37 cellular contexts compared by ENCODE assay signal in the genomic region with DNA sequence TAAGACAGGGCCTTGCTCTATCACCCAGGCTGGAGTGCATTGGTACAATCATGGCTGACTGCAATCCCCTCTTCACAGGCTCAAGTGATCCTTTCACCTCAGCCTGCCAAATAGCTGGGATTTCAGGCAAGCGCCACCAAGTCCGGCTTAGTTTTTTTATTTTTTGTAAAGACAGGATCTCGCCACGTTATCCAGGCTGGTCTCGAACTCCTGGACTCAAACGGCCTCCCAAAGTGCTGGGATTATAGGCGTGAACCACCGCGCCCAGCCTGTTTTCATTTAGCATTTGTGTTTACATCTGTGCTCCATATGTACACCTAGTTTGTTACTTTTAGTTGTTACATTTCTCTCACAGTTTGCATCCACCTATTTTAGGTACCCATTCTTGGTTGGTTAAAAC.
"Had no signal": no experiment of that assay in that cellular context is flagged by ENCODE, and none has a peak within 500 bp of the region (broad histone marks: within the 10 kb centered on the region; RNA-seq: fewer than 3 reads in every experiment).

No MANE protein-coding gene starts in this region.

- H3K4me3 Mint-ChIP-seq: activated CD4-positive, alpha-beta memory T cell treated with anti-CD3 and anti-CD28 coated beads, Interleukin-2, amount 10 ng/mL, durations not matched to agents 7 days and 5 days; activated CD4-positive, alpha-beta T cell treated with anti-CD3 and anti-CD28 coated beads for 36 hours; activated CD4-positive, alpha-beta T cell treated with anti-CD3 and anti-CD28 coated beads, Interleukin-2, amount 10 ng/mL, durations not matched to agents 7 days and 5 days; activated CD8-positive, alpha-beta memory T cell treated with anti-CD3 and anti-CD28 coated beads, Interleukin-2, amount 10 ng/mL, durations not matched to agents 7 days and 5 days; activated CD8-positive, alpha-beta T cell treated with anti-CD3 and anti-CD28 coated beads, Interleukin-2, amount 10 ng/mL, durations not matched to agents 7 days and 5 days; activated naive CD4-positive, alpha-beta T cell treated with anti-CD3 and anti-CD28 coated beads, Interleukin-2, amount 10 ng/mL, durations not matched to agents 7 days and 5 days; activated naive CD4-positive, alpha-beta T cell treated with anti-CD3 and anti-CD28 coated beads, Interleukin-2, amount 50 U/mL, for 24 hours; activated naive CD8-positive, alpha-beta T cell; activated naive CD8-positive, alpha-beta T cell treated with anti-CD3 and anti-CD28 coated beads, Interleukin-2, amount 10 ng/mL, durations not matched to agents 7 days and 5 days; activated naive CD8-positive, alpha-beta T cell treated with anti-CD3 and anti-CD28 coated beads, Interleukin-2, amount 50 U/mL, for 24 hours; activated T-cell treated with anti-CD3 and anti-CD28 coated beads, Interleukin-2, amount 50 U/mL, for 24 hours; brain; central memory CD8-positive, alpha-beta T cell; T-helper 1 cell treated with Interleukin-12 subunit alpha and Interleukin-12 subunit beta and Interleukin-4 antibody, amounts not matched to agents 30 μg/mL and 1 μg/mL, for 36 hours; T-helper 2 cell treated with Interferon-gamma antibody and Interleukin-4, amounts not matched to agents 5 μg/mL and 100 μg/mL, for 36 hours; WTC11 had no signal

- H3K27me3 ChIP-seq: ascending aorta, cardiac muscle cell had no signal

- H3K27ac Mint-ChIP-seq: activated CD4-positive, alpha-beta memory T cell treated with anti-CD3 and anti-CD28 coated beads, Interleukin-2, amount 10 ng/mL, durations not matched to agents 7 days and 5 days; activated CD4-positive, alpha-beta T cell treated with anti-CD3 and anti-CD28 coated beads for 36 hours; activated CD4-positive, alpha-beta T cell treated with anti-CD3 and anti-CD28 coated beads, Interleukin-2, amount 10 ng/mL, durations not matched to agents 7 days and 5 days; activated CD8-positive, alpha-beta memory T cell treated with anti-CD3 and anti-CD28 coated beads, Interleukin-2, amount 10 ng/mL, durations not matched to agents 7 days and 5 days; activated CD8-positive, alpha-beta T cell treated with anti-CD3 and anti-CD28 coated beads, Interleukin-2, amount 10 ng/mL, durations not matched to agents 7 days and 5 days; activated naive CD4-positive, alpha-beta T cell treated with anti-CD3 and anti-CD28 coated beads, Interleukin-2, amount 10 ng/mL, durations not matched to agents 7 days and 5 days; activated naive CD4-positive, alpha-beta T cell treated with anti-CD3 and anti-CD28 coated beads, Interleukin-2, amount 50 U/mL, for 24 hours; activated naive CD8-positive, alpha-beta T cell; activated naive CD8-positive, alpha-beta T cell treated with anti-CD3 and anti-CD28 coated beads, Interleukin-2, amount 10 ng/mL, durations not matched to agents 7 days and 5 days; activated naive CD8-positive, alpha-beta T cell treated with anti-CD3 and anti-CD28 coated beads, Interleukin-2, amount 50 U/mL, for 24 hours; activated T-cell treated with anti-CD3 and anti-CD28 coated beads, Interleukin-2, amount 50 U/mL, for 24 hours; activated T-helper 2 cell treated with anti-CD3 and anti-CD28 coated beads, Interferon-gamma antibody, Interleukin-2, Interleukin-4, amounts not matched to agents 10 μg/mL and 5 μg/mL and 100 μg/mL, durations not matched to agents 14 hours and 24 hours and 36 hours; brain; T-helper 1 cell treated with Interleukin-12 subunit alpha and Interleukin-12 subunit beta and Interleukin-4 antibody, amounts not matched to agents 30 μg/mL and 1 μg/mL, for 36 hours; T-helper 2 cell treated with Interferon-gamma antibody and Interleukin-4, amounts not matched to agents 5 μg/mL and 100 μg/mL, for 36 hours; WTC11 had no signal

- H3K9me3 Mint-ChIP-seq: activated CD4-positive, alpha-beta memory T cell treated with anti-CD3 and anti-CD28 coated beads, Interleukin-2, amount 10 ng/mL, durations not matched to agents 7 days and 5 days; activated CD4-positive, alpha-beta T cell treated with anti-CD3 and anti-CD28 coated beads, Interleukin-2, amount 10 ng/mL, durations not matched to agents 7 days and 5 days; activated naive CD4-positive, alpha-beta T cell treated with anti-CD3 and anti-CD28 coated beads, Interleukin-2, amount 10 ng/mL, durations not matched to agents 7 days and 5 days; activated naive CD4-positive, alpha-beta T cell treated with anti-CD3 and anti-CD28 coated beads, Interleukin-2, amount 50 U/mL, for 24 hours; activated naive CD8-positive, alpha-beta T cell treated with anti-CD3 and anti-CD28 coated beads, Interleukin-2, amount 10 ng/mL, durations not matched to agents 7 days and 5 days; activated naive CD8-positive, alpha-beta T cell treated with anti-CD3 and anti-CD28 coated beads, Interleukin-2, amount 50 U/mL, for 24 hours; activated T-cell treated with anti-CD3 and anti-CD28 coated beads, Interleukin-2, amount 50 U/mL, for 24 hours; activated T-helper 2 cell treated with anti-CD3 and anti-CD28 coated beads, Interferon-gamma antibody, Interleukin-2, Interleukin-4, amounts not matched to agents 10 μg/mL and 5 μg/mL and 100 μg/mL, durations not matched to agents 14 hours and 24 hours and 36 hours; brain; central memory CD8-positive, alpha-beta T cell; T-helper 1 cell treated with Interleukin-12 subunit alpha and Interleukin-12 subunit beta and Interleukin-4 antibody, amounts not matched to agents 30 μg/mL and 1 μg/mL, for 36 hours; T-helper 2 cell treated with Interferon-gamma antibody and Interleukin-4, amounts not matched to agents 5 μg/mL and 100 μg/mL, for 36 hours; WTC11 had no signal

- H3K4me1 ChIP-seq: ascending aorta had no signal

- H3K4me3 ChIP-seq: ascending aorta, cardiac muscle cell had no signal

- ATAC-seq: activated CD4-positive, alpha-beta T cell treated with anti-CD3 and anti-CD28 coated beads for 36 hours; activated CD4-positive, CD25-positive, alpha-beta regulatory T cell treated with anti-CD3 and anti-CD28 coated beads, Interleukin-2, amount 50 U/mL, for 24 hours; activated CD8-positive, alpha-beta memory T cell treated with anti-CD3 and anti-CD28 coated beads, Interleukin-2, amount 10 ng/mL, durations not matched to agents 7 days and 5 days; activated CD8-positive, alpha-beta T cell treated with anti-CD3 and anti-CD28 coated beads, Interleukin-2, amount 10 ng/mL, durations not matched to agents 7 days and 5 days; activated naive CD8-positive, alpha-beta T cell treated with anti-CD3 and anti-CD28 coated beads, Interleukin-2, amount 50 U/mL, for 24 hours; WTC11 had no signal

- DNase-seq: activated CD4-positive, alpha-beta memory T cell treated with anti-CD3 and anti-CD28 coated beads, Interleukin-2, amount 10 ng/mL, durations not matched to agents 7 days and 5 days; activated CD4-positive, alpha-beta T cell treated with anti-CD3 and anti-CD28 coated beads for 1 hour; activated CD4-positive, alpha-beta T cell treated with anti-CD3 and anti-CD28 coated beads for 36 hours; activated CD4-positive, alpha-beta T cell treated with anti-CD3 and anti-CD28 coated beads for 48 hours; activated CD4-positive, alpha-beta T cell treated with anti-CD3 and anti-CD28 coated beads, Interleukin-2, amount 10 ng/mL, durations not matched to agents 7 days and 5 days; activated CD4-positive, alpha-beta T cell treated with anti-CD3 and anti-CD28 coated beads, Interleukin-2, amount 50 U/mL, for 48 hours; activated CD4-positive, CD25-positive, alpha-beta regulatory T cell; activated CD8-positive, alpha-beta memory T cell treated with anti-CD3 and anti-CD28 coated beads, Interleukin-2, amount 10 ng/mL, durations not matched to agents 7 days and 5 days; activated CD8-positive, alpha-beta memory T cell treated with anti-CD3 and anti-CD28 coated beads, Interleukin-2, amount 50 U/mL, for 48 hours; activated CD8-positive, alpha-beta T cell treated with anti-CD3 and anti-CD28 coated beads, Interleukin-2, amount 10 ng/mL, durations not matched to agents 7 days and 5 days; activated effector memory CD4-positive, alpha-beta T cell treated with Interleukin-2 at 50 U/mL for 16 hours; activated gamma-delta T cell; activated naive CD4-positive, alpha-beta T cell treated with anti-CD3 and anti-CD28 coated beads, Interleukin-2, amount 10 ng/mL, durations not matched to agents 7 days and 5 days; activated naive CD4-positive, alpha-beta T cell treated with Interleukin-2 at 50 U/mL for 16 hours; activated naive CD8-positive, alpha-beta T cell treated with anti-CD3 and anti-CD28 coated beads, Interleukin-2, amount 10 ng/mL, durations not matched to agents 7 days and 5 days; activated naive CD8-positive, alpha-beta T cell treated with anti-CD3 and anti-CD28 coated beads, Interleukin-2, amount 50 U/mL, for 24 hours; activated T-cell treated with anti-CD3 and anti-CD28 coated beads, Interleukin-2, amount 50 U/mL, for 24 hours; activated T-cell treated with anti-CD3 and anti-CD28 coated beads, Interleukin-2, amount 50 U/mL, for 48 hours; amygdala; anterior cingulate cortex; caudate nucleus; cerebellar nuclear complex; T-helper 1 cell; T-helper 2 cell; T-helper 9 cell; WERI-Rb-1 had no signal

- H3K27ac ChIP-seq: ascending aorta, cardiac muscle cell, WERI-Rb-1 had no signal

- H3K27me3 Mint-ChIP-seq: activated CD4-positive, alpha-beta memory T cell treated with anti-CD3 and anti-CD28 coated beads, Interleukin-2, amount 10 ng/mL, durations not matched to agents 7 days and 5 days; activated CD4-positive, alpha-beta T cell treated with anti-CD3 and anti-CD28 coated beads for 36 hours; activated CD4-positive, alpha-beta T cell treated with anti-CD3 and anti-CD28 coated beads, Interleukin-2, amount 10 ng/mL, durations not matched to agents 7 days and 5 days; activated CD8-positive, alpha-beta memory T cell treated with anti-CD3 and anti-CD28 coated beads, Interleukin-2, amount 10 ng/mL, durations not matched to agents 7 days and 5 days; activated naive CD4-positive, alpha-beta T cell treated with anti-CD3 and anti-CD28 coated beads, Interleukin-2, amount 10 ng/mL, durations not matched to agents 7 days and 5 days; activated naive CD4-positive, alpha-beta T cell treated with anti-CD3 and anti-CD28 coated beads, Interleukin-2, amount 50 U/mL, for 24 hours; activated naive CD8-positive, alpha-beta T cell; activated naive CD8-positive, alpha-beta T cell treated with anti-CD3 and anti-CD28 coated beads, Interleukin-2, amount 10 ng/mL, durations not matched to agents 7 days and 5 days; activated naive CD8-positive, alpha-beta T cell treated with anti-CD3 and anti-CD28 coated beads, Interleukin-2, amount 50 U/mL, for 24 hours; activated T-cell treated with anti-CD3 and anti-CD28 coated beads, Interleukin-2, amount 50 U/mL, for 24 hours; central memory CD8-positive, alpha-beta T cell had no signal

- H3K4me1 Mint-ChIP-seq: activated CD4-positive, alpha-beta T cell treated with anti-CD3 and anti-CD28 coated beads, Interleukin-2, amount 10 ng/mL, durations not matched to agents 7 days and 5 days; activated naive CD4-positive, alpha-beta T cell treated with anti-CD3 and anti-CD28 coated beads, Interleukin-2, amount 10 ng/mL, durations not matched to agents 7 days and 5 days; activated naive CD4-positive, alpha-beta T cell treated with anti-CD3 and anti-CD28 coated beads, Interleukin-2, amount 50 U/mL, for 24 hours; activated naive CD8-positive, alpha-beta T cell treated with anti-CD3 and anti-CD28 coated beads, Interleukin-2, amount 10 ng/mL, durations not matched to agents 7 days and 5 days; activated naive CD8-positive, alpha-beta T cell treated with anti-CD3 and anti-CD28 coated beads, Interleukin-2, amount 50 U/mL, for 24 hours; brain; central memory CD8-positive, alpha-beta T cell; WTC11 had no signal

- H3K9me3 ChIP-seq: ascending aorta had no signal

- H3K36me3 ChIP-seq: ascending aorta, cardiac muscle cell, WERI-Rb-1 had no signal

- H3K36me3 Mint-ChIP-seq: activated CD8-positive, alpha-beta memory T cell treated with anti-CD3 and anti-CD28 coated beads, Interleukin-2, amount 10 ng/mL, durations not matched to agents 7 days and 5 days; activated naive CD4-positive, alpha-beta T cell treated with anti-CD3 and anti-CD28 coated beads, Interleukin-2, amount 10 ng/mL, durations not matched to agents 7 days and 5 days; activated naive CD4-positive, alpha-beta T cell treated with anti-CD3 and anti-CD28 coated beads, Interleukin-2, amount 50 U/mL, for 24 hours; activated naive CD8-positive, alpha-beta T cell; activated naive CD8-positive, alpha-beta T cell treated with anti-CD3 and anti-CD28 coated beads, Interleukin-2, amount 10 ng/mL, durations not matched to agents 7 days and 5 days; brain; WTC11 had no signal
